In genomic region chr17:2398655-2399571, GRCh38 we compare ENCODE assay signal across 8 cellular contexts.
DNase-seq lines count a peak whose midpoint lies in the region; ATAC-seq and FAIRE-seq lines count a peak whose summit lies in the region.

No MANE protein-coding gene starts in this region.

- no peaks in the 10 kb centered on the region for H3K27me3 Mint-ChIP-seq in memory B cell

- peaks cover 41% of the 10 kb centered on the region for H3K4me1 Mint-ChIP-seq in memory B cell

- ATAC-seq in memory B cell (ENCODE audit: low read depth) (no peak), HG02885 (IDR thresholded peaks at IDR 0.05; ENCODE audit: poor library complexity, unreplicated experiment) (no peak)

- peak overlapping the region; percentile 94 for H3K4me3 Mint-ChIP-seq in memory B cell

- peak; percentile 31 for FAIRE-seq in GM18507 (lab: Jason Lieb, UNC)

- peak overlapping the region; percentile 99 for H3K27ac Mint-ChIP-seq in memory B cell

- no peaks in the 10 kb centered on the region for H3K36me3 Mint-ChIP-seq in memory B cell

- H3K9me3 Mint-ChIP-seq in memory B cell = no peaks in the 10 kb centered on the region

- DNase-seq in GM18507 (ENCODE audit: extremely low spot score, insufficient read length, low read depth) (no peak), NCI-H748 (lab: John Stamatoyannopoulos, UW; ENCODE audit: unreplicated experiment) (peak; percentile 88), memory B cell (ENCODE audit: low spot score in 2 of 2) (no peak), germinal center (ENCODE audit: low spot score) (no peak)
- DNase-seq in activated CD8-positive, alpha-beta memory T cell treated with anti-CD3 and anti-CD28 coated beads for 24 hours = peak; percentile 84
- peak; percentile 54 for DNase-seq in effector CD4-positive, alpha-beta T cell
- peak; percentile 35 to 65 (median 52) for DNase-seq in stimulated activated naive CD4-positive, alpha-beta T cell (lab: John Stamatoyannopoulos, UW)

Comparison
In these comparisons a context has a peak if more than half of its experiments do, and no peak if none do; other contexts are left out.
1. DNase-seq: peak in NCI-H748 (single experiment), activated CD8-positive, alpha-beta memory T cell treated with anti-CD3 and anti-CD28 coated beads for 24 hours (single experiment), effector CD4-positive, alpha-beta T cell (single experiment) and stimulated activated naive CD4-positive, alpha-beta T cell (6 of 6); none in GM18507 (single experiment), memory B cell (0 of 2) and germinal center (single experiment).